ENCODE assay signal across 1 cellular context in the genomic region with DNA sequence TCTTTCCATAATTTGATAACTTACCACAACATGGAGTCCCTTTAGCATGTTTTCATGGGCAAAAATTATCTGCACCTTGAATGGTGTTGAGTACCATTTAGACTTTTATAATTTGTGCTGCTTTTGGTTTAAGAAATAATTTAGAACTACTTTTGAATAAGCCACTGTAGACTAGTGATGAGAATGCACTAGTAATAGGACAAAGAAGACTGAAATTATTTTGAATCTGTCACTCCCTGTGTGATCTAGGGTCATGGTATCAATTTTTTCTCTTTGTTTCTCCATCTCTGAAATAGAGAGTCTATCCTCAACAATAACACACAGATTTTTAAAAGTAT.
TF ChIP-seq lines count a peak whose summit lies in the region.

No MANE protein-coding gene starts in this region.

TF ChIP-seq in endothelial cell of umbilical vein, 7 proteins besides CTCF, POLR2A, EP300 and RAD21:
- TF ChIP-seq GATA2 (IDR thresholded peaks at IDR 0.05; ENCODE audit: insufficient read depth, insufficient read length, low read depth, low read length) (no peak), EZH2 (IDR thresholded peaks at IDR 0.05; ENCODE audit: borderline replicate concordance, low read depth, low read length, severe bottlenecking) (no peak)
